ENCODE assay signal across 9 cellular contexts in genomic region chrX:153610834-153611209, GRCh38. TPM values are rescaled to one million over a fixed set of nuclear protein-coding genes. Genes with fewer than 3 reads are reported as not detected.
DNase-seq lines count a peak whose midpoint lies in the region; ATAC-seq and TF ChIP-seq lines count a peak whose summit lies in the region.
"Had no signal": no experiment of that assay in that cellular context is flagged by ENCODE, and none has a peak within 500 bp of the region (broad histone marks: within the 10 kb centered on the region; RNA-seq: fewer than 3 reads in every experiment).

No MANE protein-coding gene starts in this region.

- intact Hi-C loops in breast epithelium (cut with DNase I; ENCODE audit: low total_unique reads) = loop anchor here (5.0 kb wide), 1 partner anchor 836 kb away; no protein-coding TSS in a partner anchor
- intact Hi-C loops in naive thymus-derived CD4-positive, alpha-beta T cell (cut with micrococcal nuclease) = loop anchor here (1.0 to 5.0 kb wide), 8 partner anchors 34 to 653 kb away; partner anchors contain the start of genes DUSP9 (in 1 of the 2) and HAUS7 (in 1 of the 2)
- intact Hi-C loops in colonic mucosa (cut with DNase I) = no loop called here

- ATAC-seq in GM23338 = peak; percentile 17
- ATAC-seq in naive thymus-derived CD4-positive, alpha-beta T cell = no peak
- ATAC-seq in HG02852 (IDR thresholded peaks at IDR 0.05; ENCODE audit: unreplicated experiment) = no peak

- H3K79me2 ChIP-seq in GM23338 (replicated peaks; ENCODE audit: insufficient read depth) = no peaks in the 10 kb centered on the region

- no peak overlapping the region for H3K27ac ChIP-seq in BLaER1 treated with 17β-estradiol and CSF1 and Interleukin-3, amounts not matched to agents 10 nM and 100 nM
- H3K27ac ChIP-seq in GM23338 (ENCODE audit: low read depth) (no peak overlapping the region), breast epithelium (peak overlapping the region in 1 of 2 donors; percentile 72), colonic mucosa (no peak overlapping the region)
- H3K27ac ChIP-seq in naive thymus-derived CD4-positive, alpha-beta T cell (ENCODE audit: low read depth, low read length) = no peak overlapping the region
- H3K27ac ChIP-seq: suprapubic skin had no signal

- H3K9me3 Mint-ChIP-seq in GM23338 = no peaks in the 10 kb centered on the region
- peaks cover 0 to 10% (median 0%) of the 10 kb centered on the region in 11 donors for H3K9me3 Mint-ChIP-seq in naive thymus-derived CD4-positive, alpha-beta T cell

- TF ChIP-seq POLR2A in breast epithelium (IDR thresholded peaks at IDR 0.05) = no peak

- no peak for TF ChIP-seq CTCF in GM23338 (conservative IDR thresholded peaks at IDR 0.05; ENCODE audit: low read depth in 2 of 2)
- TF ChIP-seq CTCF in breast epithelium (IDR thresholded peaks at IDR 0.05) = no peak
- no peak for TF ChIP-seq CTCF in colonic mucosa (IDR thresholded peaks at IDR 0.05)
- TF ChIP-seq CTCF in GM20000 (IDR thresholded peaks at IDR 0.05; ENCODE audit: extremely low read depth, missing control alignments) = no peak

- H3K9ac ChIP-seq in BLaER1 treated with 17β-estradiol and CSF1 and Interleukin-3, amounts not matched to agents 10 nM and 100 nM = no peak overlapping the region
- H3K9ac ChIP-seq in colonic mucosa (ENCODE audit: low read depth in 2 of 2, low read length in 2 of 2) = no peak overlapping the region

- H3K36me3 Mint-ChIP-seq in GM23338 (ENCODE audit: low read depth) = no peaks in the 10 kb centered on the region
- no peaks in the 10 kb centered on the region for H3K36me3 Mint-ChIP-seq in naive thymus-derived CD4-positive, alpha-beta T cell

- peak overlapping the region in 9 of 11 experiments; percentile 42 to 75 (median 52); a peak in 19 of 22 replicates for H3K4me2 ChIP-seq in BLaER1 treated with 17β-estradiol and CSF1 and Interleukin-3, amounts not matched to agents 10 nM and 100 nM
- H3K4me2 ChIP-seq in GM23338 = peak overlapping the region; percentile 73; the same call in 1 of the 2 replicates

- no peaks in the 10 kb centered on the region for H3K9me2 ChIP-seq in GM23338 (ENCODE audit: insufficient read depth)

- DNase-seq in GM23338 (ENCODE audit: low spot score) (peak; percentile 2), breast epithelium (ENCODE audit: low spot score in 2 of 2) (no peak), colonic mucosa (no peak), GM20000 (ENCODE audit: low spot score) (no peak), inferior parietal cortex (ENCODE audit: extremely low spot score) (no peak)
- DNase-seq in naive thymus-derived CD4-positive, alpha-beta T cell = no peak

- peak overlapping the region; percentile 66; the same call in 2 of the 3 replicates for H3K4me3 Mint-ChIP-seq in GM23338
- H3K4me3 Mint-ChIP-seq in naive thymus-derived CD4-positive, alpha-beta T cell = peak overlapping the region; percentile 77 to 87 (median 85)

- peak overlapping the region; percentile 74; the same call in 1 of the 2 replicates for H2AFZ ChIP-seq in GM23338

- H3K27me3 ChIP-seq in BLaER1 treated with 17β-estradiol and CSF1 and Interleukin-3, amounts not matched to agents 10 nM and 100 nM = peaks cover 85 to 98% (median 93%) of the 10 kb centered on the region in 11 experiments
- H3K27me3 ChIP-seq in GM23338 (ENCODE audit: insufficient read depth) = peaks cover 18% of the 10 kb centered on the region
- H3K27me3 ChIP-seq in breast epithelium = peaks cover 0 to 79% of the 10 kb centered on the region in 2 donors
- H3K27me3 ChIP-seq in naive thymus-derived CD4-positive, alpha-beta T cell (ENCODE audit: control insufficient read depth in 2 of 2, insufficient read depth in 2 of 2, low read length in 2 of 2) = no peaks in the 10 kb centered on the region
- no peaks in the 10 kb centered on the region for H3K27me3 ChIP-seq in colonic mucosa
- H3K27me3 ChIP-seq: suprapubic skin had no signal

- no peak overlapping the region for H3K27ac Mint-ChIP-seq in GM23338
- peak overlapping the region in 6 of 9 donors; percentile 68 to 86 (median 78) for H3K27ac Mint-ChIP-seq in naive thymus-derived CD4-positive, alpha-beta T cell

- no peak overlapping the region for H3K4me3 ChIP-seq in BLaER1 treated with 17β-estradiol and CSF1 and Interleukin-3, amounts not matched to agents 10 nM and 100 nM
- H3K4me3 ChIP-seq in GM23338 (peak overlapping the region; percentile 51; the same call in 1 of the 2 replicates), breast epithelium (peak overlapping the region in 2 of 3 donors; percentile 44 to 71), colonic mucosa (no peak overlapping the region)
- H3K4me3 ChIP-seq in naive thymus-derived CD4-positive, alpha-beta T cell (ENCODE audit: low read length) = peak overlapping the region; percentile 44

- CTCF ChIA-PET in naive thymus-derived CD4-positive, alpha-beta T cell (lab: Charles Lee) = interaction anchor here (2.2 kb wide), 1 partner anchor 10 kb away, joined by 15 read pairs; no protein-coding TSS in a partner anchor

- H3K4me1 Mint-ChIP-seq in GM23338 = no peaks in the 10 kb centered on the region
- H3K4me1 Mint-ChIP-seq in naive thymus-derived CD4-positive, alpha-beta T cell = peaks cover 5 to 19% (median 11%) of the 10 kb centered on the region in 7 donors

- peaks cover 0 to 28% (median 11%) of the 10 kb centered on the region in 11 experiments; a peak in 13 of 22 replicates for H3K9me3 ChIP-seq in BLaER1 treated with 17β-estradiol and CSF1 and Interleukin-3, amounts not matched to agents 10 nM and 100 nM (replicated peaks in 1 of 11)
- H3K9me3 ChIP-seq in breast epithelium = peaks cover 0 to 7% of the 10 kb centered on the region in 2 donors
- H3K9me3 ChIP-seq in naive thymus-derived CD4-positive, alpha-beta T cell (ENCODE audit: control insufficient read depth in 2 of 3, low read length in 3 of 3) = no peaks in the 10 kb centered on the region
- H3K9me3 ChIP-seq in colonic mucosa = no peaks in the 10 kb centered on the region
- H3K9me3 ChIP-seq: suprapubic skin had no signal

- peaks cover 8% of the 10 kb centered on the region for H3K27me3 Mint-ChIP-seq in GM23338 (ENCODE audit: insufficient read depth, low read depth, poor library complexity)
- H3K27me3 Mint-ChIP-seq in naive thymus-derived CD4-positive, alpha-beta T cell = peaks cover 0 to 24% (median 0%) of the 10 kb centered on the region in 5 donors

- POLR2A ChIA-PET in naive thymus-derived CD4-positive, alpha-beta T cell (lab: Charles Lee) = no interaction called here

- H3F3A ChIP-seq in GM23338 (replicated peaks; ENCODE audit: low read depth) = no peaks in the 10 kb centered on the region

- H3K4me1 ChIP-seq in BLaER1 treated with 17β-estradiol and CSF1 and Interleukin-3, amounts not matched to agents 10 nM and 100 nM = peaks cover 14 to 48% (median 31%) of the 10 kb centered on the region in 10 experiments; a peak in 19 of 20 replicates
- no peaks in the 10 kb centered on the region for H3K4me1 ChIP-seq in GM23338 (ENCODE audit: insufficient read depth)
- no peaks in the 10 kb centered on the region for H3K4me1 ChIP-seq in breast epithelium
- peaks cover 0 to 5% of the 10 kb centered on the region in 2 donors for H3K4me1 ChIP-seq in naive thymus-derived CD4-positive, alpha-beta T cell (ENCODE audit: control insufficient read depth in 2 of 2, insufficient read depth in 2 of 2, low read length in 2 of 2)
- H3K4me1 ChIP-seq in colonic mucosa = no peaks in the 10 kb centered on the region

- no peaks in the 10 kb centered on the region for H3K36me3 ChIP-seq in BLaER1 treated with 17β-estradiol and CSF1 and Interleukin-3, amounts not matched to agents 10 nM and 100 nM
- H3K36me3 ChIP-seq in GM23338 (ENCODE audit: insufficient read depth) (no peaks in the 10 kb centered on the region), breast epithelium (no peaks in the 10 kb centered on the region), colonic mucosa (no peaks in the 10 kb centered on the region)
- H3K36me3 ChIP-seq in naive thymus-derived CD4-positive, alpha-beta T cell (ENCODE audit: control insufficient read depth in 2 of 3, insufficient read depth in 3 of 3, low read length in 3 of 3) = peaks cover 0 to 4% (median 0%) of the 10 kb centered on the region in 3 experiments
- H3K36me3 ChIP-seq: suprapubic skin had no signal

- no peaks in the 10 kb centered on the region; a peak in 1 of 22 replicates for H4K20me1 ChIP-seq in BLaER1 treated with 17β-estradiol and CSF1 and Interleukin-3, amounts not matched to agents 10 nM and 100 nM
- no peaks in the 10 kb centered on the region for H4K20me1 ChIP-seq in GM23338 (replicated peaks; ENCODE audit: insufficient read depth)

TF ChIP-seq in GM23338, 12 proteins besides CTCF, POLR2A, EP300 and RAD21 (continues in another document):
- TF ChIP-seq EZH2phosphoT487 (IDR thresholded peaks at IDR 0.05; ENCODE audit: unreplicated experiment) = no peak

RNA-seq across cellular contexts. Expression of gene CCNQ, which starts 11.9 kb away (rescaled TPM):
- total RNA-seq in GM23338 (2014; rRNA removed; shearing (Covaris generic)) = 18.3 and 30.2 TPM in 2 replicates
- 19.4 and 23.9 TPM in 2 replicates for polyA plus RNA-seq in GM23338 (2016; fragmentation: Nextera tagmentation; extraction: Ambion mirVana)
- total RNA-seq in breast epithelium (10 to 100 TPM; 23.9 to 42.6 (median 39.7) TPM), colonic mucosa (10 to 100 TPM; 16.3 to 24.0 TPM)
- 10 to 100 TPM; 13.7 to 27.6 (median 21.0) TPM for total RNA-seq in naive thymus-derived CD4-positive, alpha-beta T cell
- 10 to 100 TPM; 33.9 to 42.0 TPM for polyA plus RNA-seq in naive thymus-derived CD4-positive, alpha-beta T cell

RNA-seq across cellular contexts. Expression of gene DUSP9, which starts 36.2 kb away (rescaled TPM):
- total RNA-seq in GM23338 (2014; rRNA removed; shearing (Covaris generic)) = 3.4 and 3.9 TPM in 2 replicates
- polyA plus RNA-seq in GM23338 (2016; fragmentation: Nextera tagmentation; extraction: Ambion mirVana) = 0.54 and 0.71 TPM in 2 replicates
- total RNA-seq in breast epithelium = under 1 TPM in 2 of 3 donors, not detected in 1; 0.33 to 0.73 TPM
- not detected for total RNA-seq in naive thymus-derived CD4-positive, alpha-beta T cell
- not detected for polyA plus RNA-seq in naive thymus-derived CD4-positive, alpha-beta T cell
- total RNA-seq in colonic mucosa = under 1 TPM in 1 of 2 donors, not detected in 1; 0.49 TPM

Comparison
In these comparisons a context has a peak if more than half of its experiments do, and no peak if none do; other contexts are left out.
1. H3K4me3 ChIP-seq: peak in GM23338 (single experiment), breast epithelium (2 of 3) and naive thymus-derived CD4-positive, alpha-beta T cell (single experiment); none in BLaER1 treated with 17β-estradiol and CSF1 and Interleukin-3, amounts not matched to agents 10 nM and 100 nM (0 of 10) and colonic mucosa (single experiment).